Comparison of ENCODE assay signal across 8 cellular contexts in genomic region chr17:81991684-81992513, GRCh38. TPM values are rescaled to one million over a fixed set of nuclear protein-coding genes. Genes with fewer than 3 reads are reported as not detected.
A peak's percentile ranks its signal among the peaks of the same experiment; 100 is the strongest.
DNase-seq lines count a peak whose midpoint lies in the region; ATAC-seq and TF ChIP-seq lines count a peak whose summit lies in the region.

No MANE protein-coding gene starts in this region.

- no peak for TF ChIP-seq CTCF in epithelial cell of esophagus (IDR thresholded peaks at IDR 0.05; ENCODE audit: insufficient read depth, low read depth, low read length, missing control alignments)

- H3K4me3 Mint-ChIP-seq in stimulated activated effector memory CD8-positive, alpha-beta T cell treated with anti-CD3 and anti-CD28 coated beads, Interleukin-12 subunit alpha, Interleukin-12 subunit beta, amount 100 ng/mL, for 72 hours = no peak overlapping the region

- peaks cover 7% of the 10 kb centered on the region for H3K36me3 Mint-ChIP-seq in stimulated activated effector memory CD8-positive, alpha-beta T cell treated with anti-CD3 and anti-CD28 coated beads, Interleukin-12 subunit alpha, Interleukin-12 subunit beta, amount 100 ng/mL, for 72 hours

- no peak overlapping the region for H3K4me3 ChIP-seq in epithelial cell of esophagus (ENCODE audit: low read length)

- ATAC-seq in stimulated activated effector memory CD8-positive, alpha-beta T cell treated with anti-CD3 and anti-CD28 coated beads, Interleukin-12 subunit alpha, Interleukin-12 subunit beta, amount 100 ng/mL, for 72 hours = no peak
- ATAC-seq in HG03175 (IDR thresholded peaks at IDR 0.05; ENCODE audit: unreplicated experiment) = no peak

- in situ Hi-C loops in Caki2 (cut with HindIII; ENCODE audit: low pct_unique_long_range_greater_than_20kb, low sequenced_read_pairs) = no loop called here

- peaks cover 7% of the 10 kb centered on the region for H3K4me1 Mint-ChIP-seq in stimulated activated effector memory CD8-positive, alpha-beta T cell treated with anti-CD3 and anti-CD28 coated beads, Interleukin-12 subunit alpha, Interleukin-12 subunit beta, amount 100 ng/mL, for 72 hours

- no peaks in the 10 kb centered on the region for H3K9me3 Mint-ChIP-seq in stimulated activated effector memory CD8-positive, alpha-beta T cell treated with anti-CD3 and anti-CD28 coated beads, Interleukin-12 subunit alpha, Interleukin-12 subunit beta, amount 100 ng/mL, for 72 hours

- DNase-seq in Caki2 (ENCODE audit: low read depth) = peak; percentile 88
- DNase-seq in NCI-H2196 treated with DMSO at 0.1 percent for 48 hours (lab: John Stamatoyannopoulos, UW; ENCODE audit: unreplicated experiment) = peak; percentile 96
- peak; percentile 80 for DNase-seq in epithelial cell of esophagus (ENCODE audit: low read depth)
- peak; percentile 74 for DNase-seq in midbrain (lab: John Stamatoyannopoulos, UW)
- no peak for DNase-seq in stimulated activated effector memory CD8-positive, alpha-beta T cell treated with anti-CD3 and anti-CD28 coated beads, Interleukin-12 subunit alpha, Interleukin-12 subunit beta, amount 100 ng/mL, for 72 hours (ENCODE audit: low spot score in 2 of 2)
- DNase-seq in NCI-H1048 (lab: John Stamatoyannopoulos, UW) = no peak
- no peak for DNase-seq in activated CD4-positive, CD25-positive, alpha-beta regulatory T cell treated with anti-CD3 and anti-CD28 coated beads, Interleukin-2, amount 50 U/mL, for 72 hours

- no peak overlapping the region for H3K27ac Mint-ChIP-seq in stimulated activated effector memory CD8-positive, alpha-beta T cell treated with anti-CD3 and anti-CD28 coated beads, Interleukin-12 subunit alpha, Interleukin-12 subunit beta, amount 100 ng/mL, for 72 hours

RNA-seq across cellular contexts. Expression of gene ASPSCR1, which starts 14.5 kb away (rescaled TPM):
- total RNA-seq in Caki2 (2014; rRNA removed; shearing (Covaris generic); ENCODE audit: low replicate concordance) = 48.7 and 62.8 TPM in 2 replicates

RNA-seq across cellular contexts. Expression of gene CENPX, which starts 30.8 kb away (rescaled TPM):
- 157 and 162 TPM in 2 replicates for total RNA-seq in Caki2 (2014; rRNA removed; shearing (Covaris generic); ENCODE audit: low replicate concordance)

RNA-seq across cellular contexts. Expression of gene NOTUM, which starts 30.9 kb away (rescaled TPM):
- total RNA-seq in Caki2 (2014; rRNA removed; shearing (Covaris generic); ENCODE audit: low replicate concordance) = not detected in 2 replicates

RNA-seq across cellular contexts. Expression of gene LRRC45, which starts 31.2 kb away (rescaled TPM):
- 40.3 and 51.4 TPM in 2 replicates for total RNA-seq in Caki2 (2014; rRNA removed; shearing (Covaris generic); ENCODE audit: low replicate concordance)

RNA-seq across cellular contexts. Expression of gene RAC3, which starts 39.6 kb away (rescaled TPM):
- total RNA-seq in Caki2 (2014; rRNA removed; shearing (Covaris generic); ENCODE audit: low replicate concordance) = 22.1 and 40.0 TPM in 2 replicates

Comparison
In these comparisons a context has a peak if more than half of its experiments do, and no peak if none do; other contexts are left out.
1. DNase-seq: peak in Caki2 (single experiment), NCI-H2196 treated with DMSO at 0.1 percent for 48 hours (single experiment), epithelial cell of esophagus (single experiment) and midbrain (single experiment); none in stimulated activated effector memory CD8-positive, alpha-beta T cell treated with anti-CD3 and anti-CD28 coated beads, Interleukin-12 subunit alpha, Interleukin-12 subunit beta, amount 100 ng/mL, for 72 hours (0 of 2), NCI-H1048 (single experiment) and activated CD4-positive, CD25-positive, alpha-beta regulatory T cell treated with anti-CD3 and anti-CD28 coated beads, Interleukin-2, amount 50 U/mL, for 72 hours (single experiment).